ENCODE assay signal across 7 cellular contexts in the genomic region with DNA sequence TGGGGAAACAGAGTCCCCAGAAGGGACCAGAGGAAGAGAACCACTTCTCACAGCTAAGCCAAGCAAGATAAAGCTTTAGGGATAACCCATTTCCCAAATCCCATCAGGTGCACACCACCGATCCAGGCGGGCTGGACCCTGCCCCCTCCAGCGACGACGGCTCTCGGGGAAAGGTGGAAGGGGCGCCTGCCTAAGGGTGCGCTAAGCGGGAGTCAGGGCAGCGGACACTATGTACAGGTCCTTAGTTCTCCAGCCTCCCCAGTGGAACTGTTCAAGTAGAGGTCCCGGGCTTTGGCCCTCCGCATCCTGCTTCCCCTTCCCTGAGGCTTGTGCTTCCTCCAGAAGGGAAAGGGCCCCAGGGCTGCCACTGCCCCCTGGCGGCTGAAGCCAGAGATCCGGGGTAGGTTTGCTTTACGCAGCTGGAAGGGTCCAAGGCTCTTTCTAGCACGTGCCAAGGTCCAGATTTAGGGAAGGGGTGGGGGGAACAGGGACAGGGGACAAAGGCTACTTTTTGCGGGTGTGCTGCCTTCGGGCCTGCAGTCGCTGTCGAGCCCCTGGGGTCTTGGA. TPM values are rescaled to one million over a fixed set of nuclear protein-coding genes. Genes with fewer than 3 reads are reported as not detected.
A peak's percentile ranks its signal among the peaks of the same experiment; 100 is the strongest.
DNase-seq lines count a peak whose midpoint lies in the region; ATAC-seq, FAIRE-seq and TF ChIP-seq lines count a peak whose summit lies in the region.
"Not testable (repeated sequence)": the region's sequence is repeated elsewhere in the genome, so short reads cannot be mapped to it uniquely, and the experiment has no call there.

No MANE protein-coding gene starts in this region.

- TF ChIP-seq CTCF in DOHH2 (IDR thresholded peaks at IDR 0.05; ENCODE audit: low read depth, low read length, poor library complexity, severe bottlenecking) (peak; percentile 24), Panc1 (IDR thresholded peaks at IDR 0.05) (peak; percentile 68)
- TF ChIP-seq CTCF in WTC11 (IDR thresholded peaks at IDR 0.05); endothelial cell of umbilical vein (IDR thresholded peaks at IDR 0.05; ENCODE audit: extremely low read depth in 1 of 2, insufficient read depth in 1 of 2, low read depth in 1 of 2, low read length in 2 of 2); lower lobe of right lung (IDR thresholded peaks at IDR 0.05): not testable (repeated sequence)

- not testable (repeated sequence) for H3K27me3 Mint-ChIP-seq in WTC11 (ENCODE audit: low read depth)

- not testable (repeated sequence) for H3K4me2 ChIP-seq in DOHH2 (ENCODE audit: low read length); endothelial cell of umbilical vein (ENCODE audit: insufficient read depth, low read length)

- H3K27ac ChIP-seq in DOHH2 (ENCODE audit: low read depth, low read length); Panc1 (ENCODE audit: low read length); endothelial cell of umbilical vein (ENCODE audit: insufficient read depth, low read depth, low read length); lower lobe of right lung: not testable (repeated sequence)

- not testable (repeated sequence) for H3K4me3 Mint-ChIP-seq in WTC11

- peaks cover 16% of the 10 kb centered on the region for H3K36me3 ChIP-seq in DOHH2 (ENCODE audit: control insufficient read depth, low read length)
- not testable (repeated sequence) for H3K36me3 ChIP-seq in Panc1 (ENCODE audit: control insufficient read depth, insufficient read depth, low read length); endothelial cell of umbilical vein (ENCODE audit: control insufficient read depth in 2 of 2, extremely low read depth in 1 of 2, insufficient read depth in 2 of 2, low read length in 2 of 2)
- H3K36me3 ChIP-seq in lower lobe of right lung: peaks cover 43% of the 10 kb centered on the region

- H2AFZ ChIP-seq in endothelial cell of umbilical vein (ENCODE audit: low read depth, low read length): not testable (repeated sequence)

- H3K4me1 Mint-ChIP-seq in WTC11: not testable (repeated sequence)

- FAIRE-seq in endothelial cell of umbilical vein (lab: Jason Lieb, UNC): peak; percentile 82

- peaks cover 14% of the 10 kb centered on the region for H3K36me3 Mint-ChIP-seq in WTC11

- dilution Hi-C loops in endothelial cell of umbilical vein (cut with MboI; ENCODE audit: extremely low pct_ligation_motif_present, low sequenced_read_pairs): not testable (repeated sequence)

- H3K9me3 Mint-ChIP-seq in WTC11: not testable (repeated sequence)

- not testable (repeated sequence) for H3K4me3 ChIP-seq in DOHH2 (ENCODE audit: low read length); Panc1 (ENCODE audit: low read depth in 2 of 2, low read length in 2 of 2); endothelial cell of umbilical vein (replicated peaks in 1 of 3; ENCODE audit: insufficient read depth in 1 of 3, low read depth in 1 of 3, low read length in 3 of 3); lower lobe of right lung

- not testable (repeated sequence) for H4K20me1 ChIP-seq in DOHH2 (ENCODE audit: control insufficient read depth, insufficient read depth, low read depth, low read length); endothelial cell of umbilical vein (replicated peaks; ENCODE audit: control insufficient read depth, extremely low read depth, insufficient read depth, low read length)

- in situ Hi-C loops in Panc1 (cut with HindIII; ENCODE audit: low pct_unique_long_range_greater_than_20kb, low sequenced_read_pairs): not testable (repeated sequence)

- H3K9me3 ChIP-seq in DOHH2 (ENCODE audit: control insufficient read depth, insufficient read depth, low read length); Panc1 (ENCODE audit: control insufficient read depth, insufficient read depth, low read depth, low read length); endothelial cell of umbilical vein (replicated peaks; ENCODE audit: control insufficient read depth, insufficient read depth, low read length); lower lobe of right lung: not testable (repeated sequence)

- intact Hi-C loops in Panc1 (cut with micrococcal nuclease; ENCODE audit: unreplicated experiment); endothelial cell of umbilical vein (cut with micrococcal nuclease); left colon (cut with DNase I, micrococcal nuclease); lower lobe of right lung (cut with DNase I); sciatic nerve (cut with DNase I): not testable (repeated sequence)

- not testable (repeated sequence) for H3K9ac ChIP-seq in endothelial cell of umbilical vein (replicated peaks; ENCODE audit: extremely low read depth, insufficient read depth, low read length)

- not testable (repeated sequence) for H3K27ac Mint-ChIP-seq in WTC11

- H3K79me2 ChIP-seq in DOHH2 (ENCODE audit: control insufficient read depth, low read length); endothelial cell of umbilical vein (ENCODE audit: control insufficient read depth, insufficient read depth, low read length): not testable (repeated sequence)

- not testable (repeated sequence) for H3K27me3 ChIP-seq in DOHH2 (ENCODE audit: control insufficient read depth, low read length); Panc1 (ENCODE audit: control insufficient read depth, insufficient read depth, low read length); endothelial cell of umbilical vein (ENCODE audit: control insufficient read depth in 2 of 2, insufficient read depth in 2 of 2, low read length in 2 of 2); lower lobe of right lung (ENCODE audit: low read depth)

- not testable (repeated sequence) for H3K9me1 ChIP-seq in endothelial cell of umbilical vein (replicated peaks; ENCODE audit: control insufficient read depth, extremely low read depth, insufficient read depth, low read length)

- not testable (repeated sequence) for H3K4me1 ChIP-seq in DOHH2 (ENCODE audit: control insufficient read depth, low read length); Panc1 (ENCODE audit: control insufficient read depth, insufficient read depth, low read length); endothelial cell of umbilical vein (ENCODE audit: control insufficient read depth, extremely low read depth, insufficient read depth, low read length); lower lobe of right lung

- ATAC-seq in Panc1 (peak; percentile 69), WTC11 (peak; percentile 81), left colon (peak; percentile 68), lower lobe of right lung (peak; percentile 22 to 26), sciatic nerve (peak; percentile 38)

- H3K9me2 ChIP-seq in DOHH2 (replicated peaks; ENCODE audit: control insufficient read depth, low read length): not testable (repeated sequence)

- POLR2A ChIA-PET in Panc1 (lab: Charles Lee); WTC11 (lab: Charles Lee); endothelial cell of umbilical vein (lab: Charles Lee): not testable (repeated sequence)

- DNase-seq in Panc1 (ENCODE audit: low read depth, low spot score); WTC11 (ENCODE audit: low spot score); endothelial cell of umbilical vein (ENCODE audit: low read depth, low spot score); left colon; lower lobe of right lung; sciatic nerve (ENCODE audit: low spot score): not testable (repeated sequence)

- not testable (repeated sequence) for H3F3A ChIP-seq in DOHH2 (ENCODE audit: control insufficient read depth, insufficient read depth)

- not testable (repeated sequence) for TF ChIP-seq POLR2A in endothelial cell of umbilical vein (IDR thresholded peaks at IDR 0.05; ENCODE audit: low read depth, low read length)

- CTCF ChIA-PET in Panc1 (lab: Charles Lee); WTC11 (lab: Charles Lee); endothelial cell of umbilical vein (lab: Charles Lee): not testable (repeated sequence)

- BruUV-seq in Panc1 (replicated peaks; lab: Mats Ljungman, UMichigan); endothelial cell of umbilical vein (replicated peaks; lab: Mats Ljungman, UMichigan): not testable (repeated sequence)

RNA-seq across cellular contexts. Expression of gene TRIM73, which starts 22.9 kb away (rescaled TPM):
- total RNA-seq in Panc1 (2021; ENCODE audit: unreplicated experiment) (4.1 TPM), WTC11 (2021) (2.0 to 3.0 TPM (median 2.3 TPM) in 3 replicates), endothelial cell of umbilical vein (1.2 and 2.0 TPM in 2 replicates), left colon (1 to 10 TPM; 4.2 to 6.4 TPM), lower lobe of right lung (5.6 TPM), sciatic nerve (8.7 TPM)
- polyA plus RNA-seq in Panc1 (2012; ENCODE audit: insufficient read length): 1.5 TPM
- 0.89 and 1.6 TPM in 2 replicates for polyA plus RNA-seq in endothelial cell of umbilical vein
- 0.06 TPM in 2 replicates for polyA plus RNA-seq in endothelial cell of umbilical vein (2011; cell fraction: cytosol; rRNA removed)
- 3.7 and 6.3 TPM in 2 replicates for polyA plus RNA-seq in endothelial cell of umbilical vein (2011; cell fraction: nucleus; rRNA removed)
- polyA plus RNA-seq in endothelial cell of umbilical vein (2012): 1.2 and 1.3 TPM in 2 replicates
- polyA minus RNA-seq in endothelial cell of umbilical vein: 1.00 and 2.3 TPM in 2 replicates
- 1.9 TPM for polyA minus RNA-seq in endothelial cell of umbilical vein (2011; cell fraction: cytosol; rRNA and poly(A)+ RNA removed)
- polyA minus RNA-seq in endothelial cell of umbilical vein (2011; cell fraction: nucleus; rRNA and poly(A)+ RNA removed): 2.0 and 6.5 TPM in 2 replicates

Comparison
In these comparisons a context has a peak if more than half of its experiments do, and no peak if none do; other contexts are left out.
1. ATAC-seq: peak in every context shown above with its lines; median percentile 81 in WTC11; 69 in Panc1; 68 in left colon; 38 in sciatic nerve; 24 in lower lobe of right lung.